ENCODE assay signal across 9 cellular contexts in genomic region chr1:15937706-15938168, GRCh38. TPM values are rescaled to one million over a fixed set of nuclear protein-coding genes. Genes with fewer than 3 reads are reported as not detected.
DNase-seq lines count a peak whose midpoint lies in the region; ATAC-seq and TF ChIP-seq lines count a peak whose summit lies in the region.
"Had no signal": no experiment of that assay in that cellular context is flagged by ENCODE, and none has a peak within 500 bp of the region (broad histone marks: within the 10 kb centered on the region; RNA-seq: fewer than 3 reads in every experiment).

No MANE protein-coding gene starts in this region.

- H3K4me1 ChIP-seq in transverse colon = peaks cover 0 to 12% (median 8%) of the 10 kb centered on the region in 4 donors

- WGBS in transverse colon (ENCODE audit: low coverage in 1 of 2), 2 donors = 88% methylated on average over 14 of the region's 14 CpGs; no CpG with 5 or more reads in 1 of the 2 donors

- no peak overlapping the region for H3K4me3 Mint-ChIP-seq in stimulated activated naive B cell treated with anti-CD40 and anti-IgM and Interleukin-4, amounts not matched to agents 10 μg/mL and 1 μg/mL and 100 μg/mL, for 72 hours

- intact Hi-C loops in transverse colon (cut with DNase I; ENCODE audit: low total_unique reads) = no loop called here

- no peak overlapping the region for H3K27ac ChIP-seq in transverse colon
- H3K27ac ChIP-seq: parathyroid adenoma had no signal

- H3K9me3 ChIP-seq in transverse colon = no peaks in the 10 kb centered on the region

- H3K27me3 ChIP-seq in transverse colon = no peaks in the 10 kb centered on the region

- H3K36me3 Mint-ChIP-seq in stimulated activated naive B cell treated with anti-CD40 and anti-IgM and Interleukin-4, amounts not matched to agents 10 μg/mL and 1 μg/mL and 100 μg/mL, for 72 hours = peaks cover 56 to 83% of the 10 kb centered on the region in 2 donors

- ATAC-seq in SK-N-SH treated with all-trans-retinoic acid at 6 μM for 48 hours = peak; percentile 36
- ATAC-seq in stimulated activated naive B cell treated with anti-CD40 and anti-IgM and Interleukin-4, amounts not matched to agents 10 μg/mL and 1 μg/mL and 100 μg/mL, for 72 hours (replicated peaks) = peak; percentile 24 to 37
- no peak for ATAC-seq in HG03520 (IDR thresholded peaks at IDR 0.05; ENCODE audit: unreplicated experiment)

- no peak for TF ChIP-seq POLR2A in transverse colon (IDR thresholded peaks at IDR 0.05)

- peaks cover 14 to 16% of the 10 kb centered on the region in 2 donors for H3K4me1 Mint-ChIP-seq in stimulated activated naive B cell treated with anti-CD40 and anti-IgM and Interleukin-4, amounts not matched to agents 10 μg/mL and 1 μg/mL and 100 μg/mL, for 72 hours

- in situ Hi-C loops in transverse colon (cut with MboI; ENCODE audit: low pct_ligation_motif_present in 1 of 4, low pct_unique_long_range_greater_than_20kb in 1 of 4, low sequenced_read_pairs in 3 of 4) = no loop called here

- peak; percentile 30 for DNase-seq in activated CD4-positive, CD25-positive, alpha-beta regulatory T cell treated with anti-CD3 and anti-CD28 coated beads, Interleukin-2, amount 50 U/mL, for 72 hours
- no peak for DNase-seq in activated CD4-positive, CD25-positive, alpha-beta regulatory T cell (lab: John Stamatoyannopoulos, UW)
- DNase-seq in fibroblast of mammary gland (ENCODE audit: low read depth) = peak; percentile 45
- DNase-seq in stimulated activated naive B cell treated with anti-CD40 and anti-IgM and Interleukin-4, amounts not matched to agents 10 μg/mL and 1 μg/mL and 100 μg/mL, for 72 hours = no peak
- no peak for DNase-seq in HUDEP-2 (lab: John Stamatoyannopoulos, UW; ENCODE audit: unreplicated experiment in 76 of 76)
- no peak for DNase-seq in transverse colon

- no peak for TF ChIP-seq EP300 in transverse colon (IDR thresholded peaks at IDR 0.05; ENCODE audit: low read depth)

- no peak overlapping the region for H3K4me3 ChIP-seq in fibroblast of mammary gland (ENCODE audit: control insufficient read depth, low read depth, low read length)
- H3K4me3 ChIP-seq in transverse colon = no peak overlapping the region

- peaks cover 0 to 45% (median 17%) of the 10 kb centered on the region in 4 donors for H3K36me3 ChIP-seq in transverse colon

- peak overlapping the region; percentile 91 for H3K27ac Mint-ChIP-seq in stimulated activated naive B cell treated with anti-CD40 and anti-IgM and Interleukin-4, amounts not matched to agents 10 μg/mL and 1 μg/mL and 100 μg/mL, for 72 hours

- no peaks in the 10 kb centered on the region for H3K9me3 Mint-ChIP-seq in stimulated activated naive B cell treated with anti-CD40 and anti-IgM and Interleukin-4, amounts not matched to agents 10 μg/mL and 1 μg/mL and 100 μg/mL, for 72 hours

- TF ChIP-seq CTCF in fibroblast of mammary gland (conservative IDR thresholded peaks at IDR 0.05; ENCODE audit: control insufficient read depth, insufficient read depth, low read depth, low read length) = no peak
- no peak for TF ChIP-seq CTCF in transverse colon (IDR thresholded peaks at IDR 0.05)

- no peaks in the 10 kb centered on the region for H3K27me3 Mint-ChIP-seq in stimulated activated naive B cell treated with anti-CD40 and anti-IgM and Interleukin-4, amounts not matched to agents 10 μg/mL and 1 μg/mL and 100 μg/mL, for 72 hours

TF ChIP-seq in SK-N-SH treated with all-trans-retinoic acid at 6 μM for 48 hours, 23 proteins besides CTCF, POLR2A, EP300 and RAD21:
- no peak for TF ChIP-seq RARB (CRISPR knock-in tag; IDR thresholded peaks at IDR 0.05)
- no peak for TF ChIP-seq OSR1 (CRISPR knock-in tag; IDR thresholded peaks at IDR 0.05)
- no peak for TF ChIP-seq SNAI2 (CRISPR knock-in tag; IDR thresholded peaks at IDR 0.05)
- no peak for TF ChIP-seq CSRNP3 (CRISPR knock-in tag; IDR thresholded peaks at IDR 0.05)
- no peak for TF ChIP-seq ZFP30 (CRISPR knock-in tag; IDR thresholded peaks at IDR 0.05)
- no peak for TF ChIP-seq CREB5 (CRISPR knock-in tag; IDR thresholded peaks at IDR 0.05; ENCODE audit: low read depth)
- TF ChIP-seq POU6F1 (CRISPR knock-in tag; IDR thresholded peaks at IDR 0.05; ENCODE audit: borderline replicate concordance, low read depth) = no peak
- TF ChIP-seq CSDC2 (CRISPR knock-in tag; IDR thresholded peaks at IDR 0.05) = no peak
- no peak for TF ChIP-seq GLIS3 (CRISPR knock-in tag; IDR thresholded peaks at IDR 0.05)
- TF ChIP-seq BACH2 (CRISPR knock-in tag; IDR thresholded peaks at IDR 0.05; ENCODE audit: borderline replicate concordance) = no peak
- TF ChIP-seq PATZ1 (CRISPR knock-in tag; IDR thresholded peaks at IDR 0.05; ENCODE audit: borderline replicate concordance) = no peak
- TF ChIP-seq PPARA (CRISPR knock-in tag; IDR thresholded peaks at IDR 0.05; ENCODE audit: borderline replicate concordance) = no peak
- TF ChIP-seq ARNTL (CRISPR knock-in tag; IDR thresholded peaks at IDR 0.05; ENCODE audit: borderline replicate concordance, low read depth) = no peak

RNA-seq across cellular contexts. Expression of gene ZBTB17, which starts 38.2 kb away (rescaled TPM):
- total RNA-seq in transverse colon = 100 to 1,000 TPM in 1 of 4 donors, 10 to 100 TPM in 3; 33.3 to 113 (median 50.5) TPM

Comparison
In these comparisons a context has a peak if more than half of its experiments do, and no peak if none do; other contexts are left out.
1. DNase-seq: peak in activated CD4-positive, CD25-positive, alpha-beta regulatory T cell treated with anti-CD3 and anti-CD28 coated beads, Interleukin-2, amount 50 U/mL, for 72 hours (single experiment) and fibroblast of mammary gland (single experiment); none in activated CD4-positive, CD25-positive, alpha-beta regulatory T cell (0 of 4), stimulated activated naive B cell treated with anti-CD40 and anti-IgM and Interleukin-4, amounts not matched to agents 10 μg/mL and 1 μg/mL and 100 μg/mL, for 72 hours (single experiment), HUDEP-2 (0 of 76) and transverse colon (single experiment).